Comparison of ENCODE assay signal across 1 cellular context in genomic region chr1:201877877-201878339, GRCh38.
TF ChIP-seq lines count a peak whose summit lies in the region.

No MANE protein-coding gene starts in this region.

TF ChIP-seq in HepG2, 621 proteins besides CTCF, POLR2A, EP300 and RAD21 (continued from another document):
- no peak for TF ChIP-seq ZNF281 (CRISPR knock-in tag; IDR thresholded peaks at IDR 0.05; ENCODE audit: borderline replicate concordance)
- TF ChIP-seq TRIM22 (IDR thresholded peaks at IDR 0.05), result no peak
- TF ChIP-seq STAG1 (CRISPR knock-in tag; IDR thresholded peaks at IDR 0.05), result peak; percentile 42
